1 cellular context compared by ENCODE assay signal in genomic region chr9:94030318-94031179, GRCh38.
TF ChIP-seq lines count a peak whose summit lies in the region.

No MANE protein-coding gene starts in this region.

TF ChIP-seq in GM12878, 131 proteins besides CTCF, POLR2A, EP300 and RAD21 (continued from another document):
- TF ChIP-seq CUX1 (IDR thresholded peaks at IDR 0.05; ENCODE audit: insufficient replicate concordance, low read depth, low read length) (no peak), SP1 (IDR thresholded peaks at IDR 0.05; ENCODE audit: low read depth, low read length) (peak; percentile 50), ATF3 (IDR thresholded peaks at IDR 0.05; ENCODE audit: borderline replicate concordance, extremely low read depth, low read depth, low read length) (peak; percentile 85; the same call in 1 of the 2 replicates), NRF1 (conservative IDR thresholded peaks at IDR 0.05; ENCODE audit: low read depth, low read length) (no peak), POLR2AphosphoS2 (IDR thresholded peaks at IDR 0.05; ENCODE audit: low read depth, low read length) (no peak), YY1 (IDR thresholded peaks at IDR 0.05; ENCODE audit: low read depth, low read length) (0 out of 2 replicates have a peak, but pooled peaks have one; percentile 62), STAT1 (conservative IDR thresholded peaks at IDR 0.05) (no peak), BACH1 (IDR thresholded peaks at IDR 0.05; ENCODE audit: borderline replicate concordance) (no peak)
